ENCODE assay signal across 3 cellular contexts in genomic region chr4:128076465-128076864, GRCh38.
A peak's percentile ranks its signal among the peaks of the same experiment; 100 is the strongest.
TF ChIP-seq lines count a peak whose summit lies in the region.

No MANE protein-coding gene starts in this region.

TF ChIP-seq in HepG2, 621 proteins besides CTCF, POLR2A, EP300 and RAD21:
- peak; percentile 95 to 98 for TF ChIP-seq MAFK (conservative IDR thresholded peaks at IDR 0.05 in 1 of 2, IDR thresholded peaks at IDR 0.05 in 1 of 2; ENCODE audit: low read length in 2 of 2)
- TF ChIP-seq ZFP1 (CRISPR knock-in tag; IDR thresholded peaks at IDR 0.05), result no peak
- TF ChIP-seq MAFF (IDR thresholded peaks at IDR 0.05; ENCODE audit: low read depth, low read length), result peak; percentile 98

TF ChIP-seq in IMR-90, 13 proteins besides CTCF, POLR2A, EP300 and RAD21:
- TF ChIP-seq RFX5 (IDR thresholded peaks at IDR 0.05; ENCODE audit: low read depth, low read length) (no peak), MXI1 (IDR thresholded peaks at IDR 0.05; ENCODE audit: borderline replicate concordance, low read depth, low read length) (no peak), MAFK (IDR thresholded peaks at IDR 0.05; ENCODE audit: low read depth, low read length) (peak; percentile 98), MAZ (IDR thresholded peaks at IDR 0.05; ENCODE audit: borderline replicate concordance, low read depth, low read length) (no peak), RCOR1 (IDR thresholded peaks at IDR 0.05; ENCODE audit: insufficient replicate concordance, low read length) (no peak)

TF ChIP-seq in H1, 55 proteins besides CTCF, POLR2A, EP300 and RAD21:
- TF ChIP-seq ASH2L (IDR thresholded peaks at IDR 0.05; ENCODE audit: low read length) (no peak), MAFK (IDR thresholded peaks at IDR 0.05; ENCODE audit: low read depth, low read length) (peak; percentile 90)
